8 cellular contexts compared by ENCODE assay signal in genomic region chr9:111483862-111484563, GRCh38. TPM values are rescaled to one million over a fixed set of nuclear protein-coding genes. Genes with fewer than 3 reads are reported as not detected.
DNase-seq lines count a peak whose midpoint lies in the region; TF ChIP-seq lines count a peak whose summit lies in the region.

TSS of gene ECPAS (minus strand) at chr9:111484383. CDS start at chr9:111472918, 11,465 bp downstream.

- peak within 1 kb of the TSS; percentile 97 for H2BK5ac ChIP-seq in trophoblast cell (ENCODE audit: low read depth, low read length, poor library complexity)

- peak within 1 kb of the TSS; percentile 99 for H3K18ac ChIP-seq in trophoblast cell (ENCODE audit: low read length)

- 2% methylated on average over 69 to 86 of the region's 99 CpGs for WGBS in GM23248 (ENCODE audit: low coverage in 1 of 2, low lambda C conversion rate in 2 of 2, missing lambda C conversion rate in 2 of 2), 2 experiments
- 0 to 1% (median 0%) methylated on average over 81 to 99 of the region's 99 CpGs for WGBS in adipose tissue, 3 donors
- no CpG with 5 or more reads among the region's 99 CpGs for WGBS in trophoblast cell (ENCODE audit: extremely low coverage, insufficient coverage, insufficient read length)

- H3K27me3 ChIP-seq in GM23248 (replicated peaks; ENCODE audit: insufficient read depth) (no peaks in the 10 kb centered on the region), Karpas-422 (ENCODE audit: low read length) (no peaks in the 10 kb centered on the region), cardiac muscle cell (no peaks in the 10 kb centered on the region), trophoblast cell (ENCODE audit: insufficient read depth, low read length) (no peaks in the 10 kb centered on the region), tibial artery (no peaks in the 10 kb centered on the region)

- intact Hi-C loops in tibial artery (cut with DNase I; ENCODE audit: low total_unique reads): loop anchor here (10.0 kb wide), 1 partner anchor 121 kb away; no protein-coding TSS in a partner anchor

- H3K23ac ChIP-seq in trophoblast cell (ENCODE audit: low read length): no peak within 1 kb of the TSS

- H3K27ac ChIP-seq in GM23248 (peak within 1 kb of the TSS; percentile 96), Karpas-422 (ENCODE audit: low read length) (peak within 1 kb of the TSS; percentile 77), adipose tissue (ENCODE audit: low read depth, low read length) (peak within 1 kb of the TSS; percentile 98), cardiac muscle cell (peak within 1 kb of the TSS; percentile 96), trophoblast cell (ENCODE audit: low read depth, low read length) (peak within 1 kb of the TSS; percentile 99), tibial artery (peak within 1 kb of the TSS; percentile 98 to 99)

- no peaks in the 10 kb centered on the region for H4K20me1 ChIP-seq in GM23248 (ENCODE audit: insufficient read depth)
- no peaks in the 10 kb centered on the region for H4K20me1 ChIP-seq in Karpas-422 (ENCODE audit: insufficient read depth, low read depth, low read length)

- peak within 1 kb of the TSS; percentile 93 for H2BK120ac ChIP-seq in trophoblast cell (ENCODE audit: insufficient read depth, low read length, poor library complexity)

- H3K36me3 ChIP-seq in GM23248 (ENCODE audit: low read depth) (no peaks in the 10 kb centered on the region), Karpas-422 (ENCODE audit: insufficient read depth, low read length) (no peaks in the 10 kb centered on the region), cardiac muscle cell (no peaks in the 10 kb centered on the region), trophoblast cell (ENCODE audit: control insufficient read depth in 1 of 2, insufficient read depth in 2 of 2, low read length in 2 of 2) (no peaks in the 10 kb centered on the region), tibial artery (no peaks in the 10 kb centered on the region)

- H3K4me1 ChIP-seq in GM23248 (ENCODE audit: insufficient read depth): peaks cover 8% of the 10 kb centered on the region; the same call in 1 of the 2 replicates
- peaks cover 18% of the 10 kb centered on the region for H3K4me1 ChIP-seq in Karpas-422 (ENCODE audit: low read length)
- peaks cover 6% of the 10 kb centered on the region for H3K4me1 ChIP-seq in cardiac muscle cell (ENCODE audit: low read depth)
- H3K4me1 ChIP-seq in trophoblast cell (ENCODE audit: control insufficient read depth in 1 of 2, insufficient read depth in 2 of 2, low read length in 2 of 2): peaks cover 0 to 2% of the 10 kb centered on the region in 2 experiments
- H3K4me1 ChIP-seq in tibial artery: peaks cover 0 to 25% (median 15%) of the 10 kb centered on the region in 4 donors

- in situ Hi-C loops in G401 (cut with HindIII; ENCODE audit: low sequenced_read_pairs) (no loop called here), GM23248 (cut with MboI) (no loop called here)

- H2AK5ac ChIP-seq in trophoblast cell (ENCODE audit: low read length): no peak within 1 kb of the TSS

- peak; percentile 60 for DNase-seq in G401 (ENCODE audit: low spot score)
- DNase-seq in GM23248: peak; percentile 93
- DNase-seq in Karpas-422: peak; percentile 89
- DNase-seq in T follicular helper cell (ENCODE audit: low read depth): peak; percentile 47
- DNase-seq in cardiac muscle cell (ENCODE audit: low read depth in 1 of 2, low spot score in 1 of 2): peak; percentile 83 to 87
- DNase-seq in trophoblast cell: peak; percentile 81 to 85
- DNase-seq in tibial artery: peak; percentile 72 to 86

- peak within 1 kb of the TSS; percentile 97 for H4K91ac ChIP-seq in trophoblast cell (ENCODE audit: low read depth, low read length)

- peak within 1 kb of the TSS; percentile 99 for H3K9ac ChIP-seq in GM23248
- peak within 1 kb of the TSS; percentile 95 for H3K9ac ChIP-seq in Karpas-422 (ENCODE audit: low read length)
- H3K9ac ChIP-seq in trophoblast cell (ENCODE audit: low read length): peak within 1 kb of the TSS; percentile 96

- peaks cover 14% of the 10 kb centered on the region for H3K79me1 ChIP-seq in trophoblast cell (ENCODE audit: low read length)

- peak within 1 kb of the TSS; percentile 86 for H3K4ac ChIP-seq in trophoblast cell (ENCODE audit: low read depth, low read length)

- peak within 1 kb of the TSS; percentile 92 for H2AFZ ChIP-seq in GM23248
- H2AFZ ChIP-seq in Karpas-422 (ENCODE audit: low read length): peak within 1 kb of the TSS; percentile 98
- H2AFZ ChIP-seq in trophoblast cell (ENCODE audit: insufficient read depth, low read length, poor library complexity): peak within 1 kb of the TSS; percentile 96

- no peak for TF ChIP-seq CTCF in cardiac muscle cell (IDR thresholded peaks at IDR 0.05; ENCODE audit: low read depth, low read length)
- TF ChIP-seq CTCF in tibial artery (IDR thresholded peaks at IDR 0.05): peak in 1 of 2 experiments; percentile 2

- H3K9me3 ChIP-seq in GM23248 (ENCODE audit: low read depth) (no peaks in the 10 kb centered on the region), Karpas-422 (ENCODE audit: low read length) (no peaks in the 10 kb centered on the region), cardiac muscle cell (ENCODE audit: low read depth) (no peaks in the 10 kb centered on the region), trophoblast cell (ENCODE audit: insufficient read depth, low read depth, low read length) (no peaks in the 10 kb centered on the region), tibial artery (no peaks in the 10 kb centered on the region)

- H3K9me2 ChIP-seq in GM23248 (ENCODE audit: insufficient read depth): no peaks in the 10 kb centered on the region
- H3K9me2 ChIP-seq in Karpas-422 (replicated peaks; ENCODE audit: insufficient read depth, low read length): no peaks in the 10 kb centered on the region

- peak within 1 kb of the TSS; percentile 83 for H3K4me3 ChIP-seq in GM23248
- H3K4me3 ChIP-seq in Karpas-422 (ENCODE audit: low read length): peak within 1 kb of the TSS; percentile 99
- H3K4me3 ChIP-seq in cardiac muscle cell: peak within 1 kb of the TSS; percentile 95
- H3K4me3 ChIP-seq in trophoblast cell (ENCODE audit: low read depth, low read length): peak within 1 kb of the TSS; percentile 87
- H3K4me3 ChIP-seq in tibial artery: peak within 1 kb of the TSS; percentile 76 to 95

- H3K4me2 ChIP-seq in GM23248 (ENCODE audit: unreplicated experiment) (peak within 1 kb of the TSS; percentile 93), Karpas-422 (ENCODE audit: low read depth, low read length, poor library complexity, severe bottlenecking) (peak within 1 kb of the TSS; percentile 94), trophoblast cell (ENCODE audit: low read length) (peak within 1 kb of the TSS; percentile 80)

- peak within 1 kb of the TSS; percentile 99 for H3K14ac ChIP-seq in trophoblast cell (ENCODE audit: low read length)

- H3K79me2 ChIP-seq in GM23248 (ENCODE audit: insufficient read depth) (peaks cover 41% of the 10 kb centered on the region), Karpas-422 (ENCODE audit: low read length) (peaks cover 46% of the 10 kb centered on the region), trophoblast cell (ENCODE audit: control insufficient read depth, insufficient read depth, low read length, poor library complexity) (peaks cover 19% of the 10 kb centered on the region)

- H4K12ac ChIP-seq in trophoblast cell (ENCODE audit: low read depth, low read length): peak within 1 kb of the TSS; percentile 99

- peaks cover 29% of the 10 kb centered on the region for H3F3A ChIP-seq in GM23248 (ENCODE audit: insufficient read depth)

- H2BK12ac ChIP-seq in trophoblast cell (ENCODE audit: low read length): peak within 1 kb of the TSS; percentile 36

- peak within 1 kb of the TSS; percentile 96 for H4K8ac ChIP-seq in trophoblast cell (ENCODE audit: low read depth, low read length)

RNA-seq across cellular contexts. Expression of gene ECPAS, which starts in this region (rescaled TPM):
- 52.1 and 55.9 TPM in 2 replicates for total RNA-seq in G401 (2014; rRNA removed; shearing (Covaris generic))
- total RNA-seq in GM23248 (2014; rRNA removed; shearing (Covaris generic)): 51.1 and 65.3 TPM in 2 replicates
- polyA plus RNA-seq in GM23248 (2016; fragmentation: Nextera tagmentation; extraction: Ambion mirVana) (32.0 and 32.9 TPM in 2 replicates), adipose tissue (10 to 100 TPM; 20.9 to 33.1 (median 32.7) TPM), cardiac muscle cell (29.4 and 30.6 TPM in 2 replicates)
- 62.8 and 142 TPM in 2 replicates for total RNA-seq in Karpas-422 (2014; rRNA removed; shearing (Covaris generic); ENCODE audit: low replicate concordance)
- total RNA-seq in cardiac muscle cell: 51.9 and 56.6 TPM in 2 replicates
- polyA plus RNA-seq in trophoblast cell (2013): 65.4 and 66.5 TPM in 2 replicates

Comparison
In these comparisons a context has a peak if more than half of its experiments do, and no peak if none do; other contexts are left out.
1. Peak in every context shown above with its lines: DNase-seq, H3K4me3 ChIP-seq and H3K27ac ChIP-seq.